ENCODE assay signal across 30 cellular contexts in the genomic region with DNA sequence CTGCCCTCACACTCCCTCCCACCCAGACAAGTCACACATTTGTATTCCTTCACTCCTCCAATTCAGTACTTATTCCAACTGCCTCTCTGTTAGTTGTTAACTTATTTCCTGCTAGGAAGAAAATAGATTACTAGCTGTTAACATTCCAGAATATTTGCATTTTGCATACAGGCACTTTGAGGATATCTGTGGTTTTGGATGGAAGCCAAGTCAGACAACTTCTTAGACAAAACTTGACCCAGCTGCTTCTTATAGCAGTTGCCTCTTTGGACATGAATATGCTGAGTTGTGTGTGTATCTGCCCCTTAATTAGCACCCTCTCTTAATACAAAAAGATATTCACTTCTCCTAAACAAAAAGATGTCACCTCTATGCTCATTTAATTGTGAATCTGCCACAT.
DNase-seq lines count a peak whose midpoint lies in the region; ATAC-seq and TF ChIP-seq lines count a peak whose summit lies in the region.
"Had no signal": no experiment of that assay in that cellular context is flagged by ENCODE, and none has a peak within 500 bp of the region (broad histone marks: within the 10 kb centered on the region; RNA-seq: fewer than 3 reads in every experiment).

No MANE protein-coding gene starts in this region.

- DNase-seq in H4 (ENCODE audit: low spot score) (peak; percentile 6), SJCRH30 (peak; percentile 5 to 36), epithelial cell of esophagus (ENCODE audit: low read depth) (peak; percentile 38), mesenchymal stem cell (peak; percentile 30), ureter (ENCODE audit: low spot score) (no peak), omental fat pad (ENCODE audit: low spot score) (no peak)
- DNase-seq in activated CD4-positive, alpha-beta T cell treated with anti-CD3 and anti-CD28 coated beads, Interleukin-2, amount 50 U/mL, for 4 hours, result no peak
- DNase-seq: activated CD4-positive, alpha-beta T cell treated with anti-CD3 and anti-CD28 coated beads, Interleukin-2, amount 50 U/mL, for 48 hours; activated CD8-positive, alpha-beta memory T cell treated with anti-CD3 and anti-CD28 coated beads, Interleukin-2, amount 50 U/mL, for 4 hours; activated naive CD8-positive, alpha-beta T cell treated with anti-CD3 and anti-CD28 coated beads for 36 hours; body of pancreas; CD4-positive, CD25-positive, alpha-beta regulatory T cell; DMS153; effector CD4-positive, alpha-beta T cell; erythroblast; gastrocnemius medialis; islet precursor cell; NCI-H1048; NCI-H1694 treated with DMSO at 0.1 percent for 48 hours; NCI-H2171 treated with DMSO at 0.1 percent for 48 hours; NCI-H526 treated with DMSO at 0.1 percent for 48 hours; psoas muscle; stimulated activated CD4-positive, alpha-beta T cell treated with anti-CD3 and anti-CD28 coated beads, Interleukin-1b, Interleukin-23, amount 100 ng/mL, for 48 hours; T1000; trophoblast cell had no signal

- no peak overlapping the region for H2AFZ ChIP-seq in mesenchymal stem cell (ENCODE audit: low read depth, low read length)

- no peak overlapping the region for H4K8ac ChIP-seq in mesenchymal stem cell (ENCODE audit: low read length)

- H3K9ac ChIP-seq in mesenchymal stem cell (ENCODE audit: low read length), result no peak overlapping the region

- no peak overlapping the region for H3K4ac ChIP-seq in mesenchymal stem cell (ENCODE audit: low read depth in 1 of 2, low read length in 2 of 2)

- H4K91ac ChIP-seq in mesenchymal stem cell (ENCODE audit: low read length), result no peak overlapping the region

- H2BK120ac ChIP-seq in mesenchymal stem cell (ENCODE audit: low read depth, low read length), result no peak overlapping the region

- H3K4me1 ChIP-seq in SJCRH30 (no peaks in the 10 kb centered on the region; the same call in 1 of the 2 replicates), mesenchymal stem cell (ENCODE audit: control insufficient read depth, insufficient read depth, low read depth, low read length) (no peaks in the 10 kb centered on the region)
- H3K4me1 ChIP-seq: body of pancreas, gastrocnemius medialis, psoas muscle had no signal

- H3K79me1 ChIP-seq in mesenchymal stem cell (replicated peaks; ENCODE audit: low read length, poor library complexity, severe bottlenecking), result no peaks in the 10 kb centered on the region

- H3K4me3 ChIP-seq in SJCRH30 (no peak overlapping the region), epithelial cell of esophagus (ENCODE audit: low read length) (no peak overlapping the region), mesenchymal stem cell (ENCODE audit: insufficient read depth in 1 of 2, low read depth in 1 of 2, low read length in 2 of 2) (no peak overlapping the region)
- H3K4me3 ChIP-seq: body of pancreas, gastrocnemius medialis, psoas muscle, skin epidermis had no signal

- no peak overlapping the region for H3K23ac ChIP-seq in mesenchymal stem cell (ENCODE audit: low read length in 2 of 2)

- H2BK5ac ChIP-seq in mesenchymal stem cell (ENCODE audit: low read depth, low read length, poor library complexity, severe bottlenecking), result no peak overlapping the region

- H2BK12ac ChIP-seq in mesenchymal stem cell (ENCODE audit: low read length in 2 of 2), result no peak overlapping the region

- TF ChIP-seq CTCF in epithelial cell of esophagus (IDR thresholded peaks at IDR 0.05; ENCODE audit: insufficient read depth, low read depth, low read length, missing control alignments) (no peak), omental fat pad (IDR thresholded peaks at IDR 0.05) (no peak)

- H2BK15ac ChIP-seq in mesenchymal stem cell (ENCODE audit: low read depth, poor library complexity, severe bottlenecking), result no peak overlapping the region

- H3K14ac ChIP-seq in mesenchymal stem cell (ENCODE audit: low read length in 2 of 2), result no peak overlapping the region

- H3K4me2 ChIP-seq in mesenchymal stem cell (ENCODE audit: low read length, poor library complexity, severe bottlenecking), result no peak overlapping the region

- no peak overlapping the region for H3K18ac ChIP-seq in mesenchymal stem cell (ENCODE audit: low read depth in 1 of 2, low read length in 2 of 2)

- H3K27me3 ChIP-seq in SJCRH30 (no peaks in the 10 kb centered on the region), mesenchymal stem cell (ENCODE audit: control insufficient read depth in 1 of 2, insufficient read depth in 1 of 2, low read length in 2 of 2) (no peaks in the 10 kb centered on the region)
- H3K27me3 ChIP-seq: body of pancreas, gastrocnemius medialis, neutrophil had no signal

- ATAC-seq in GM18858 (IDR thresholded peaks at IDR 0.05; ENCODE audit: unreplicated experiment) (no peak), omental fat pad (ENCODE audit: low FRiP score) (no peak)
- ATAC-seq: body of pancreas, gastrocnemius medialis, psoas muscle, WTC11 had no signal

- H3K9me3 ChIP-seq in SJCRH30 (replicated peaks) (no peaks in the 10 kb centered on the region), mesenchymal stem cell (ENCODE audit: control insufficient read depth, low read length) (no peaks in the 10 kb centered on the region)
- H3K9me3 ChIP-seq: body of pancreas, gastrocnemius medialis, neutrophil, psoas muscle had no signal

- H3K36me3 ChIP-seq in SJCRH30, result no peaks in the 10 kb centered on the region
- no peaks in the 10 kb centered on the region for H3K36me3 ChIP-seq in mesenchymal stem cell (ENCODE audit: control insufficient read depth in 1 of 2, insufficient read depth in 2 of 2, low read depth in 1 of 2, low read length in 2 of 2)
- H3K36me3 ChIP-seq: gastrocnemius medialis, neutrophil had no signal

- H2AK5ac ChIP-seq in mesenchymal stem cell (ENCODE audit: low read length, severe bottlenecking), result no peak overlapping the region

- H3K27ac ChIP-seq in SJCRH30 (no peak overlapping the region), mesenchymal stem cell (ENCODE audit: low read length, poor library complexity, severe bottlenecking) (peak overlapping the region; percentile 68)
- H3K27ac ChIP-seq: body of pancreas, gastrocnemius medialis, neutrophil, psoas muscle, RWPE1, skin epidermis had no signal

Comparison
In these comparisons a context has a peak if more than half of its experiments do, and no peak if none do; other contexts are left out.
1. DNase-seq: peak in H4 (single experiment), SJCRH30 (2 of 2), epithelial cell of esophagus (single experiment) and mesenchymal stem cell (single experiment); none in ureter (single experiment), omental fat pad (single experiment) and activated CD4-positive, alpha-beta T cell treated with anti-CD3 and anti-CD28 coated beads, Interleukin-2, amount 50 U/mL, for 4 hours (0 of 2).